Comparison of ENCODE assay signal across 16 cellular contexts in genomic region chr5:127358274-127358673, GRCh38.
DNase-seq lines count a peak whose midpoint lies in the region; TF ChIP-seq lines count a peak whose summit lies in the region.
"Had no signal": no experiment of that assay in that cellular context is flagged by ENCODE, and none has a peak within 500 bp of the region (broad histone marks: within the 10 kb centered on the region; RNA-seq: fewer than 3 reads in every experiment).

No MANE protein-coding gene starts in this region.

- H3K27me3 ChIP-seq in dorsolateral prefrontal cortex (no peaks in the 10 kb centered on the region), osteoblast (ENCODE audit: insufficient read depth, low read length) (peaks cover 2% of the 10 kb centered on the region)
- H3K27me3 ChIP-seq: gastrocnemius medialis, neutrophil had no signal

- peak overlapping the region; percentile 63 for H3K4me2 ChIP-seq in osteoblast (ENCODE audit: insufficient read depth, low read length)

- H3K79me2 ChIP-seq in osteoblast (ENCODE audit: insufficient read depth, low read length) = no peaks in the 10 kb centered on the region

- H3K9me3 ChIP-seq in osteoblast (ENCODE audit: low read depth, low read length) = no peaks in the 10 kb centered on the region
- H3K9me3 ChIP-seq: gastrocnemius medialis, lower lobe of right lung, neutrophil had no signal

- peak overlapping the region; percentile 10 for H2AFZ ChIP-seq in osteoblast (ENCODE audit: low read length)

- H3K4me3 ChIP-seq in dorsolateral prefrontal cortex (no peak overlapping the region), osteoblast (ENCODE audit: insufficient read depth, low read length) (peak overlapping the region; percentile 45)
- H3K4me3 ChIP-seq: gastrocnemius medialis, lower lobe of right lung had no signal

- H3K27ac ChIP-seq in dorsolateral prefrontal cortex (peak overlapping the region in 50 of 59 donors; percentile 0 to 85 (median 56)), osteoblast (ENCODE audit: low read depth, low read length) (peak overlapping the region; percentile 89)
- H3K27ac ChIP-seq: HL-60, lower lobe of right lung, neutrophil had no signal

- H4K20me1 ChIP-seq in osteoblast (ENCODE audit: insufficient read depth, low read length) = no peaks in the 10 kb centered on the region

- H3K4me1 ChIP-seq in osteoblast (ENCODE audit: insufficient read depth, low read length) = peaks cover 11% of the 10 kb centered on the region
- H3K4me1 ChIP-seq: lower lobe of right lung had no signal

- no peak for TF ChIP-seq CTCF in dorsolateral prefrontal cortex (IDR thresholded peaks at IDR 0.05 in 54 of 56, conservative IDR thresholded peaks at IDR 0.05 in 2 of 56; ENCODE audit: low read depth in 1 of 56, partially characterized antibody in 56 of 56)
- no peak for TF ChIP-seq CTCF in osteoblast (IDR thresholded peaks at IDR 0.05; ENCODE audit: extremely low read depth, low read depth, low read length)

- DNase-seq in EH (ENCODE audit: low read depth) (peak; percentile 70), RPMI7951 (ENCODE audit: low read depth) (peak; percentile 72), dorsolateral prefrontal cortex (no peak), osteoblast (ENCODE audit: insufficient read length, low spot score, missing footprints) (peak; percentile 66), mucosa of gallbladder (ENCODE audit: low spot score) (no peak), ureter (ENCODE audit: low spot score) (no peak), 8988T (no peak), occipital lobe (lab: John Stamatoyannopoulos, UW) (no peak)
- DNase-seq: activated gamma-delta T cell; C1 segment of cervical spinal cord; effector CD8-positive, alpha-beta T cell; gastrocnemius medialis; lower lobe of right lung; small intestine had no signal

- intact Hi-C loops in dorsolateral prefrontal cortex (cut with DNase I) = no loop called here

- no peaks in the 10 kb centered on the region for H3K36me3 ChIP-seq in osteoblast (ENCODE audit: insufficient read depth, low read length)
- H3K36me3 ChIP-seq: gastrocnemius medialis, lower lobe of right lung, neutrophil had no signal

Comparison
In these comparisons a context has a peak if more than half of its experiments do, and no peak if none do; other contexts are left out.
1. DNase-seq: peak in EH (single experiment), RPMI7951 (single experiment) and osteoblast (single experiment); none in dorsolateral prefrontal cortex (0 of 10), mucosa of gallbladder (single experiment), ureter (single experiment), 8988T (single experiment) and occipital lobe (single experiment).